ENCODE assay signal across 10 cellular contexts in genomic region chr1:52848423-52848822, GRCh38.
ATAC-seq and TF ChIP-seq lines count a peak whose summit lies in the region.
"Had no signal": no experiment of that assay in that cellular context is flagged by ENCODE, and none has a peak within 500 bp of the region (broad histone marks: within the 10 kb centered on the region; RNA-seq: fewer than 3 reads in every experiment).

No MANE protein-coding gene starts in this region.

- peaks cover 3% of the 10 kb centered on the region; the same call in 1 of the 2 replicates for H3K4me1 ChIP-seq in HEK293 (ENCODE audit: control insufficient read depth, insufficient read depth, low read length)
- H3K4me1 ChIP-seq: BE2C; BLaER1; BLaER1 treated with 17β-estradiol and CSF1 and Interleukin-3, amounts not matched to agents 10 nM and 100 nM; Caco-2 had no signal

- ATAC-seq in HG03378 (IDR thresholded peaks at IDR 0.05; ENCODE audit: unreplicated experiment) = no peak
- ATAC-seq: A549; CD8-positive, alpha-beta T cell had no signal

- H3K27ac ChIP-seq in HEK293 (ENCODE audit: extremely low read depth, low read depth, low read length) = no peak overlapping the region
- H3K27ac ChIP-seq: 22Rv1; A549; BLaER1; BLaER1 treated with 17β-estradiol and CSF1 and Interleukin-3, amounts not matched to agents 10 nM and 100 nM; C4-2B had no signal

- CTCF ChIA-PET in HEK293 (lab: Yijun Ruan, JAX) = interaction anchor here (0.7 to 1.1 kb wide), 2 partner anchors 9 to 121 kb away, joined by 3 read pairs; no protein-coding TSS in a partner anchor

- TF ChIP-seq CTCF in HEK293 (tag by site-specific recombination; IDR thresholded peaks at IDR 0.05) = no peak

- H3K36me3 ChIP-seq in HEK293 (ENCODE audit: control insufficient read depth in 2 of 2, insufficient read depth in 1 of 2, low read length in 2 of 2) = no peaks in the 10 kb centered on the region; a peak in 1 of 3 replicates
- H3K36me3 ChIP-seq: BE2C; BLaER1; BLaER1 treated with 17β-estradiol and CSF1 and Interleukin-3, amounts not matched to agents 10 nM and 100 nM had no signal

- POLR2A ChIA-PET in HEK293 (lab: Yijun Ruan, JAX) = interaction anchor here (0.6 kb wide), 1 partner anchor 105 kb away, joined by 3 read pairs; no protein-coding TSS in a partner anchor

- H3K9me3 ChIP-seq in HEK293 (ENCODE audit: control insufficient read depth, insufficient read depth, low read depth, low read length) = no peaks in the 10 kb centered on the region
- H3K9me3 ChIP-seq: A549, BE2C, Caco-2 had no signal

- H3K4me3 ChIP-seq in HEK293 (ENCODE audit: low read depth, low read length) = no peak overlapping the region
- H3K4me3 ChIP-seq: A549; BLaER1; BLaER1 treated with 17β-estradiol and CSF1 and Interleukin-3, amounts not matched to agents 10 nM and 100 nM had no signal

TF ChIP-seq in HEK293, 187 proteins besides CTCF, POLR2A, EP300 and RAD21:
- TF ChIP-seq ZNF350 (tag by site-specific recombination; IDR thresholded peaks at IDR 0.05) = no peak
- TF ChIP-seq ZNF791 (tag by site-specific recombination; IDR thresholded peaks at IDR 0.05) = no peak
- TF ChIP-seq ZNF664 (tag by site-specific recombination; IDR thresholded peaks at IDR 0.05) = no peak
- no peak for TF ChIP-seq ZNF114 (tag by site-specific recombination; IDR thresholded peaks at IDR 0.05)
- no peak for TF ChIP-seq ZNF10 (tag by site-specific recombination; IDR thresholded peaks at IDR 0.05)
- peak; percentile 84 for TF ChIP-seq ZFHX2 (tag by site-specific recombination; conservative IDR thresholded peaks at IDR 0.05)
- no peak for TF ChIP-seq ZNF155 (tag by site-specific recombination; IDR thresholded peaks at IDR 0.05)
- TF ChIP-seq ZNF677 (tag by site-specific recombination; IDR thresholded peaks at IDR 0.05) = no peak
- peak; percentile 85 for TF ChIP-seq ZNF558 (tag by site-specific recombination; IDR thresholded peaks at IDR 0.05)
- no peak for TF ChIP-seq ZFP3 (tag by site-specific recombination; IDR thresholded peaks at IDR 0.05; ENCODE audit: low read depth)
- no peak for TF ChIP-seq ZNF169 (tag by site-specific recombination; IDR thresholded peaks at IDR 0.05)
- peak; percentile 90 for TF ChIP-seq EGR2 (tag by site-specific recombination; IDR thresholded peaks at IDR 0.05; ENCODE audit: low read depth)
